Comparison of ENCODE assay signal across 25 cellular contexts in the genomic region with DNA sequence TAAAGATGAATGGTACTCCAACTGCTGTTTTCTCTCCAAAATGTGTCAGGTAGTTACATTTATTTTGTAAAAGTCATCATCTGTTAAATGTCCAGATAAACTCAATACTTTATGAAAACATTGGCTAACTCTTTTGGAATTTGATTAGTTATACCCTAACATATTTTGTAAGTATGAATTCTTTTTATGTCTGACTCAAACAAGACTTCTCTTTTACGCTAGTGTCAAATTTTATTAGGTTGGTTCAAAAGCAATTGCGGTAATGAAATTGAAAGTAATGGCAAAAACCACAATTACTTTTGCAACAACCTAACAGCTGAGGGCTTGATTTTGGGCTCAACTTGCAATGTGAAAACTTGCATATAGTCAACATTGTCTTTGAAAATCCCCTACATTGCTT. TPM values are rescaled to one million over a fixed set of nuclear protein-coding genes. Genes with fewer than 3 reads are reported as not detected.
A peak's percentile ranks its signal among the peaks of the same experiment; 100 is the strongest.
DNase-seq lines count a peak whose midpoint lies in the region; ATAC-seq, FAIRE-seq and TF ChIP-seq lines count a peak whose summit lies in the region.
"Had no signal": no experiment of that assay in that cellular context is flagged by ENCODE, and none has a peak within 500 bp of the region (broad histone marks: within the 10 kb centered on the region; RNA-seq: fewer than 3 reads in every experiment).

No MANE protein-coding gene starts in this region.

- H3K9me2 ChIP-seq in MM.1S (replicated peaks; ENCODE audit: insufficient read depth, low read length), result no peaks in the 10 kb centered on the region

- H4K20me1 ChIP-seq in MM.1S (ENCODE audit: insufficient read depth, low read length) (no peaks in the 10 kb centered on the region), astrocyte (ENCODE audit: insufficient read depth, low read length) (no peaks in the 10 kb centered on the region)

- H2AFZ ChIP-seq in MM.1S (ENCODE audit: low read length), result no peak overlapping the region
- H2AFZ ChIP-seq in astrocyte (ENCODE audit: low read depth, low read length), result no peak overlapping the region

- H3K27me3 ChIP-seq in MM.1S (replicated peaks; ENCODE audit: insufficient read depth, low read length) (peaks cover 16% of the 10 kb centered on the region; the same call in 1 of the 2 replicates), astrocyte (ENCODE audit: insufficient read depth, low read length) (no peaks in the 10 kb centered on the region), neutrophil (no peaks in the 10 kb centered on the region)
- H3K27me3 ChIP-seq: adrenal gland, heart left ventricle had no signal

- H3K4me1 Mint-ChIP-seq in astrocyte (ENCODE audit: low read depth, unreplicated experiment), result peaks cover 8% of the 10 kb centered on the region
- H3K4me1 Mint-ChIP-seq: activated CD4-positive, alpha-beta T cell treated with anti-CD3 and anti-CD28 coated beads, Interleukin-2, amount 10 ng/mL, durations not matched to agents 24 days and 14 days; B cell had no signal

- H3K4me3 ChIP-seq in MM.1S (ENCODE audit: low read length) (no peak overlapping the region), astrocyte (ENCODE audit: insufficient read depth, low read depth, low read length) (no peak overlapping the region), neutrophil (ENCODE audit: low read depth in 1 of 2, low read length in 1 of 2) (no peak overlapping the region)
- H3K4me3 ChIP-seq: adrenal gland, coronary artery, heart left ventricle had no signal

- no peaks in the 10 kb centered on the region for H3K27me3 Mint-ChIP-seq in astrocyte (ENCODE audit: low read depth, unreplicated experiment)

- H3K27ac Mint-ChIP-seq in astrocyte (ENCODE audit: unreplicated experiment), result no peak overlapping the region
- H3K27ac Mint-ChIP-seq: activated CD4-positive, alpha-beta T cell treated with anti-CD3 and anti-CD28 coated beads, Interleukin-2, amount 10 ng/mL, durations not matched to agents 24 days and 14 days; B cell had no signal

- ATAC-seq in GM18520 (IDR thresholded peaks at IDR 0.05; ENCODE audit: unreplicated experiment) (no peak), HG03378 (IDR thresholded peaks at IDR 0.05; ENCODE audit: unreplicated experiment) (no peak)
- ATAC-seq: activated T-cell treated with anti-CD3 and anti-CD28 coated beads, Interleukin-2, amount 50 U/mL, for 4 hours; heart left ventricle; HepG2; Right ventricle myocardium inferior had no signal

- no peak for FAIRE-seq in astrocyte (lab: Jason Lieb, UNC)
- FAIRE-seq: GM12891, HepG2, kidney had no signal

- no peaks in the 10 kb centered on the region for H3K36me3 Mint-ChIP-seq in astrocyte (ENCODE audit: low read depth, unreplicated experiment)

- H3K36me3 ChIP-seq in MM.1S (replicated peaks; ENCODE audit: insufficient read depth, low read length) (no peaks in the 10 kb centered on the region), astrocyte (ENCODE audit: insufficient read depth, low read length) (no peaks in the 10 kb centered on the region), neutrophil (no peaks in the 10 kb centered on the region)
- H3K36me3 ChIP-seq: adrenal gland, heart left ventricle had no signal

- no peak overlapping the region for H3K27ac ChIP-seq in MM.1S (ENCODE audit: low read length)
- no peak overlapping the region for H3K27ac ChIP-seq in astrocyte (ENCODE audit: low read depth, low read length)
- peak overlapping the region; percentile 41 for H3K27ac ChIP-seq in neutrophil
- H3K27ac ChIP-seq: adrenal gland, coronary artery, heart left ventricle had no signal

- no peaks in the 10 kb centered on the region for H3K9me3 ChIP-seq in MM.1S (replicated peaks; ENCODE audit: insufficient read depth, low read length)
- peaks cover 2% of the 10 kb centered on the region for H3K9me3 ChIP-seq in astrocyte (ENCODE audit: insufficient read depth, low read depth, low read length)
- H3K9me3 ChIP-seq in neutrophil, result no peaks in the 10 kb centered on the region
- H3K9me3 ChIP-seq: adrenal gland, heart left ventricle had no signal

- no peaks in the 10 kb centered on the region for H3K79me2 ChIP-seq in MM.1S (ENCODE audit: low read length)
- no peaks in the 10 kb centered on the region for H3K79me2 ChIP-seq in astrocyte (ENCODE audit: insufficient read depth, low read length)

- peaks cover 7% of the 10 kb centered on the region for H3K9me3 Mint-ChIP-seq in astrocyte (ENCODE audit: unreplicated experiment)
- H3K9me3 Mint-ChIP-seq: activated CD4-positive, alpha-beta T cell treated with anti-CD3 and anti-CD28 coated beads, Interleukin-2, amount 10 ng/mL, durations not matched to agents 24 days and 14 days; activated T-cell treated with anti-CD3 and anti-CD28 coated beads, Interleukin-2, amount 50 U/mL, for 4 hours had no signal

- H3K4me3 Mint-ChIP-seq in astrocyte (ENCODE audit: unreplicated experiment), result no peak overlapping the region
- H3K4me3 Mint-ChIP-seq: activated CD4-positive, alpha-beta T cell treated with anti-CD3 and anti-CD28 coated beads, Interleukin-2, amount 10 ng/mL, durations not matched to agents 24 days and 14 days; activated T-cell treated with anti-CD3 and anti-CD28 coated beads, Interleukin-2, amount 50 U/mL, for 4 hours; B cell had no signal

- peak; percentile 19 for DNase-seq in GF-D8 (lab: John Stamatoyannopoulos, UW)
- DNase-seq in MM.1S, result peak; percentile 66
- DNase-seq in astrocyte (ENCODE audit: low read depth), result peak; percentile 53
- DNase-seq in NCI-H2107 (lab: John Stamatoyannopoulos, UW), result no peak
- DNase-seq in DMS114 treated with DMSO at 0.1 percent for 48 hours (lab: John Stamatoyannopoulos, UW; ENCODE audit: unreplicated experiment), result no peak
- DNase-seq: activated CD4-positive, alpha-beta T cell treated with anti-CD3 and anti-CD28 coated beads, Interleukin-2, amount 10 ng/mL, durations not matched to agents 24 days and 14 days; activated T-cell treated with anti-CD3 and anti-CD28 coated beads, Interleukin-2, amount 50 U/mL, for 4 hours; adrenal gland; erythroblast; heart left ventricle; kidney; NCI-H1694; NCI-H526; posterior cingulate gyrus; stimulated activated CD4-positive, alpha-beta T cell treated with anti-CD3 and anti-CD28 coated beads, Interleukin-12 subunit alpha, Interleukin-12 subunit beta, amount 100 ng/mL, for 4 hours; substantia nigra; T1000 had no signal

- H3K4me1 ChIP-seq in MM.1S (ENCODE audit: low read length) (no peaks in the 10 kb centered on the region), astrocyte (ENCODE audit: insufficient read depth, low read length) (peaks cover 12% of the 10 kb centered on the region), neutrophil (ENCODE audit: control insufficient read depth in 1 of 2, insufficient read depth in 1 of 2, low read depth in 1 of 2, low read length in 1 of 2) (peaks cover 32 to 42% of the 10 kb centered on the region in 2 experiments)
- H3K4me1 ChIP-seq: adrenal gland had no signal

- H3K9ac ChIP-seq in MM.1S (ENCODE audit: low read length) (no peak overlapping the region), astrocyte (ENCODE audit: low read length) (no peak overlapping the region)

- no peaks in the 10 kb centered on the region for H3F3A ChIP-seq in MM.1S (ENCODE audit: insufficient read depth, low read length)

- no peak for TF ChIP-seq CTCF in MM.1S (IDR thresholded peaks at IDR 0.05; ENCODE audit: low read length)
- no peak for TF ChIP-seq CTCF in astrocyte (IDR thresholded peaks at IDR 0.05; ENCODE audit: insufficient read depth, low read depth, low read length)
- TF ChIP-seq CTCF in neutrophil (IDR thresholded peaks at IDR 0.05), result no peak

- H3K4me2 ChIP-seq in MM.1S (ENCODE audit: low read depth, low read length) (peak overlapping the region; percentile 10; the same call in 1 of the 2 replicates), astrocyte (ENCODE audit: low read length) (peak overlapping the region; percentile 0)

RNA-seq across cellular contexts. Expression of a gene that starts 41.0 kb away (rescaled TPM):
- 49.0 and 49.5 TPM in 2 replicates for total RNA-seq in astrocyte

Comparison
In these comparisons a context has a peak if more than half of its experiments do, and no peak if none do; other contexts are left out.
1. DNase-seq: peak in GF-D8 (single experiment), MM.1S (single experiment) and astrocyte (single experiment); none in NCI-H2107 (single experiment) and DMS114 treated with DMSO at 0.1 percent for 48 hours (single experiment).